18 cellular contexts compared by ENCODE assay signal in the genomic region with DNA sequence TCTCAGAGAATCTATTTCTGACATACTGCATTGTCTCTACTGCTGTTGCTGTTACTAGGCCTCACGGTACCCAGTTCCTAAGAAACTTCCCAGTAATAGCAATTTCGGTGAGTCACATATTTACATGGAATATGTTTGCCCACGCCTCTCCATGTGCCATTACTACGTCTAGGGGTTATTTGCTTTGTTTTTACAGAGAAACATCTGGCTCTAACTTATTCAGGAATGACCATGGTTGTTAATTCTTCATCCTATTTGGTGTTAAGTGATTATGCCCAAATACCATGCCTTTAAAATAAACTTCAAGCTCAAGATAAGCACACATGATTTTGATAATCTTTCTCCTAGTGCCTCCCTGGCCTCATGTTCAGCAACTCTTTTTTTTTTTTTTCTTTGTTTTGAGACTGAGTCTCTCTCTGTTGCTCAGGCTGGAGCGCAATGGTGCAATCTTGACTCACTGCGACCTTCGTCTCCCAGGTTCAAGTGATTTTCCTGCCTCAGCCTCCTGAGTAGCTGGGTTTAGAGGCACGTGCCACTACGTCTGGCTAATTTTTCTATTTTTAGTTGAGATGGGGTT.
DNase-seq lines count a peak whose midpoint lies in the region; ATAC-seq and TF ChIP-seq lines count a peak whose summit lies in the region.
"Had no signal": no experiment of that assay in that cellular context is flagged by ENCODE, and none has a peak within 500 bp of the region (broad histone marks: within the 10 kb centered on the region; RNA-seq: fewer than 3 reads in every experiment).

No MANE protein-coding gene starts in this region.

- no peaks in the 10 kb centered on the region for H3K36me3 ChIP-seq in right atrium auricular region
- H3K36me3 ChIP-seq in upper lobe of right lung, result no peaks in the 10 kb centered on the region
- H3K36me3 ChIP-seq: cardiac muscle cell, left ventricle myocardium inferior, transverse colon had no signal

- H3K4me3 ChIP-seq in right atrium auricular region, result no peak overlapping the region
- no peak overlapping the region for H3K4me3 ChIP-seq in astrocyte of the spinal cord (ENCODE audit: low read depth, low read length)
- no peak overlapping the region for H3K4me3 ChIP-seq in upper lobe of right lung
- H3K4me3 ChIP-seq: cardiac muscle cell, GM23248, left ventricle myocardium inferior, transverse colon had no signal

- in situ Hi-C loops in astrocyte of the spinal cord (cut with HindIII; ENCODE audit: low sequenced_read_pairs), result no loop called here

- ATAC-seq in Right ventricle myocardium superior (ENCODE audit: poor library complexity) (peak; percentile 36), GM21390 (IDR thresholded peaks at IDR 0.05; ENCODE audit: unreplicated experiment) (no peak), upper lobe of right lung (no peak)
- ATAC-seq: activated CD4-positive, CD25-positive, alpha-beta regulatory T cell treated with anti-CD3 and anti-CD28 coated beads, Interleukin-2, amount 50 U/mL, for 24 hours; naive thymus-derived CD4-positive, alpha-beta T cell had no signal

- TF ChIP-seq CTCF in right atrium auricular region (IDR thresholded peaks at IDR 0.05) (no peak), astrocyte of the spinal cord (IDR thresholded peaks at IDR 0.05; ENCODE audit: low read depth, low read length) (no peak), upper lobe of right lung (IDR thresholded peaks at IDR 0.05) (no peak)

- DNase-seq in Right ventricle myocardium superior, result no peak
- no peak for DNase-seq in right atrium auricular region (ENCODE audit: low spot score)
- peak; percentile 81 for DNase-seq in astrocyte of the spinal cord (ENCODE audit: low read depth, low spot score)
- DNase-seq in hepatic stellate cell (ENCODE audit: low spot score), result peak; percentile 37
- DNase-seq in caudate nucleus (lab: John Stamatoyannopoulos, UW), result no peak
- no peak for DNase-seq in upper lobe of right lung
- DNase-seq in activated CD4-positive, CD25-positive, alpha-beta regulatory T cell treated with anti-CD3 and anti-CD28 coated beads, Interleukin-2, amount 50 U/mL, for 72 hours, result no peak
- DNase-seq: activated naive CD4-positive, alpha-beta T cell treated with anti-CD3 and anti-CD28 coated beads for 36 hours; Caco-2; GM23248; left ventricle myocardium inferior; naive thymus-derived CD4-positive, alpha-beta T cell; NCI-H1092; stimulated activated CD4-positive, alpha-beta T cell treated with anti-CD3 and anti-CD28 coated beads, Interleukin-4, amount 100 ng/mL, for 1 hour; transverse colon had no signal

- no peaks in the 10 kb centered on the region for H3K27me3 ChIP-seq in right atrium auricular region
- no peaks in the 10 kb centered on the region for H3K27me3 ChIP-seq in upper lobe of right lung
- H3K27me3 ChIP-seq: cardiac muscle cell, transverse colon had no signal

- intact Hi-C loops in Right ventricle myocardium superior (cut with DNase I), result no loop called here
- intact Hi-C loops in upper lobe of right lung (cut with DNase I), result no loop called here

- peaks cover 0 to 7% of the 10 kb centered on the region in 2 donors for H3K9me3 ChIP-seq in right atrium auricular region
- no peaks in the 10 kb centered on the region for H3K9me3 ChIP-seq in upper lobe of right lung

- peak overlapping the region in 1 of 2 donors; percentile 51 for H3K27ac ChIP-seq in right atrium auricular region
- no peak overlapping the region for H3K27ac ChIP-seq in caudate nucleus (ENCODE audit: low read depth, low read length)
- no peak overlapping the region for H3K27ac ChIP-seq in upper lobe of right lung
- H3K27ac ChIP-seq: cardiac muscle cell, GM23248, left ventricle myocardium inferior had no signal

- H3K4me1 ChIP-seq in right atrium auricular region, result peaks cover 0 to 6% of the 10 kb centered on the region in 2 donors
- H3K4me1 ChIP-seq in upper lobe of right lung, result no peaks in the 10 kb centered on the region
- H3K4me1 ChIP-seq: Caco-2 had no signal

Comparison
In these comparisons a context has a peak if more than half of its experiments do, and no peak if none do; other contexts are left out.
1. DNase-seq: peak in astrocyte of the spinal cord (single experiment) and hepatic stellate cell (single experiment); none in Right ventricle myocardium superior (single experiment), right atrium auricular region (single experiment), caudate nucleus (0 of 61), upper lobe of right lung (single experiment) and activated CD4-positive, CD25-positive, alpha-beta regulatory T cell treated with anti-CD3 and anti-CD28 coated beads, Interleukin-2, amount 50 U/mL, for 72 hours (single experiment).